In genomic region chr2:46718797-46719196, GRCh38 we compare ENCODE assay signal across 16 cellular contexts. TPM values are rescaled to one million over a fixed set of nuclear protein-coding genes. Genes with fewer than 3 reads are reported as not detected.
DNase-seq lines count a peak whose midpoint lies in the region; ATAC-seq and TF ChIP-seq lines count a peak whose summit lies in the region.
"Had no signal": no experiment of that assay in that cellular context is flagged by ENCODE, and none has a peak within 500 bp of the region (broad histone marks: within the 10 kb centered on the region; RNA-seq: fewer than 3 reads in every experiment).

No MANE protein-coding gene starts in this region.

- peaks cover 98% of the 10 kb centered on the region for H3K79me2 ChIP-seq in ACC112 (ENCODE audit: control insufficient read depth, insufficient read depth, low read length, unreplicated experiment)
- H3K79me2 ChIP-seq in GM23248 (ENCODE audit: insufficient read depth), result peaks cover 100% of the 10 kb centered on the region
- peaks cover 100% of the 10 kb centered on the region for H3K79me2 ChIP-seq in hepatocyte

- POLR2A ChIA-PET in activated B cell treated with CpG ODN at 0.5 μM for 24 hours (lab: Charles Lee), result no interaction called here

- H3K36me3 ChIP-seq in ACC112 (ENCODE audit: insufficient read depth, low read length), result peaks cover 9% of the 10 kb centered on the region; the same call in 1 of the 2 replicates
- H3K36me3 ChIP-seq in GM23248 (ENCODE audit: low read depth), result peaks cover 11% of the 10 kb centered on the region; the same call in 1 of the 2 replicates
- peaks cover 0 to 21% of the 10 kb centered on the region in 2 experiments for H3K36me3 ChIP-seq in mesenchymal stem cell (ENCODE audit: control insufficient read depth in 1 of 2, insufficient read depth in 2 of 2, low read depth in 1 of 2, low read length in 2 of 2)
- H3K36me3 ChIP-seq in hepatocyte (replicated peaks; ENCODE audit: insufficient read depth, low read depth), result no peaks in the 10 kb centered on the region
- H3K36me3 ChIP-seq: Peyer's patch had no signal

- H3K4me3 ChIP-seq in ACC112 (ENCODE audit: low read depth, low read length), result peak overlapping the region; percentile 65
- peak overlapping the region; percentile 67 for H3K4me3 ChIP-seq in GM23248
- peak overlapping the region in 1 of 2 experiments; percentile 67 for H3K4me3 ChIP-seq in mesenchymal stem cell (ENCODE audit: insufficient read depth in 1 of 2, low read depth in 1 of 2, low read length in 2 of 2)
- H3K4me3 ChIP-seq in hepatocyte, result no peak overlapping the region
- H3K4me3 ChIP-seq: Peyer's patch had no signal

- H3K27ac ChIP-seq in ACC112 (ENCODE audit: low read depth, low read length) (peak overlapping the region; percentile 89), GM23248 (peak overlapping the region; percentile 80), mesenchymal stem cell (ENCODE audit: low read length, poor library complexity, severe bottlenecking) (no peak overlapping the region), hepatocyte (no peak overlapping the region)

- no peak overlapping the region for H2BK120ac ChIP-seq in mesenchymal stem cell (ENCODE audit: low read depth, low read length)

- H3K4ac ChIP-seq in mesenchymal stem cell (ENCODE audit: low read depth in 1 of 2, low read length in 2 of 2), result no peak overlapping the region

- H3K18ac ChIP-seq in mesenchymal stem cell (ENCODE audit: low read depth in 1 of 2, low read length in 2 of 2), result no peak overlapping the region

- no peak overlapping the region for H2BK12ac ChIP-seq in mesenchymal stem cell (ENCODE audit: low read length in 2 of 2)

- no peak overlapping the region for H3K14ac ChIP-seq in mesenchymal stem cell (ENCODE audit: low read length in 2 of 2)

- no peak overlapping the region for H3K4me3 Mint-ChIP-seq in activated B cell treated with CpG ODN at 0.5 μM for 24 hours
- H3K4me3 Mint-ChIP-seq: H9 had no signal

- peak overlapping the region; percentile 93 for H3K4me2 ChIP-seq in GM23248 (ENCODE audit: unreplicated experiment)
- no peak overlapping the region for H3K4me2 ChIP-seq in mesenchymal stem cell (ENCODE audit: low read length, poor library complexity, severe bottlenecking)
- H3K4me2 ChIP-seq in hepatocyte, result no peak overlapping the region

- intact Hi-C loops in activated B cell treated with CpG ODN at 0.5 μM for 24 hours (cut with micrococcal nuclease), result no loop called here

- H3K9me3 ChIP-seq in GM23248 (ENCODE audit: low read depth) (no peaks in the 10 kb centered on the region), mesenchymal stem cell (ENCODE audit: control insufficient read depth, low read length) (no peaks in the 10 kb centered on the region), hepatocyte (ENCODE audit: low read depth) (no peaks in the 10 kb centered on the region)
- H3K9me3 ChIP-seq: Peyer's patch had no signal

- no peaks in the 10 kb centered on the region for H3K27me3 Mint-ChIP-seq in activated B cell treated with CpG ODN at 0.5 μM for 24 hours
- H3K27me3 Mint-ChIP-seq: CD4-positive, alpha-beta T cell had no signal

- H4K20me1 ChIP-seq in GM23248 (ENCODE audit: insufficient read depth), result peaks cover 44% of the 10 kb centered on the region
- H4K20me1 ChIP-seq in hepatocyte (ENCODE audit: insufficient read depth, poor library complexity, severe bottlenecking), result peaks cover 51% of the 10 kb centered on the region

- ATAC-seq in activated B cell treated with CpG ODN at 0.5 μM for 24 hours (ENCODE audit: low read depth), result no peak

- H3K4me1 ChIP-seq in ACC112 (ENCODE audit: control insufficient read depth, insufficient read depth, low read length, unreplicated experiment) (peaks cover 90% of the 10 kb centered on the region), GM23248 (ENCODE audit: insufficient read depth) (peaks cover 85% of the 10 kb centered on the region), mesenchymal stem cell (ENCODE audit: control insufficient read depth, insufficient read depth, low read depth, low read length) (peaks cover 3% of the 10 kb centered on the region), hepatocyte (ENCODE audit: insufficient read depth) (peaks cover 8% of the 10 kb centered on the region)

- no peak overlapping the region for H2AFZ ChIP-seq in ACC112 (ENCODE audit: low read length, unreplicated experiment)
- H2AFZ ChIP-seq in GM23248, result no peak overlapping the region
- H2AFZ ChIP-seq in mesenchymal stem cell (ENCODE audit: low read depth, low read length), result no peak overlapping the region
- H2AFZ ChIP-seq in hepatocyte, result no peak overlapping the region

- H2AK5ac ChIP-seq in mesenchymal stem cell (ENCODE audit: low read length, severe bottlenecking), result no peak overlapping the region

- peak overlapping the region; percentile 6 for H3K27ac Mint-ChIP-seq in activated B cell treated with CpG ODN at 0.5 μM for 24 hours

- no peaks in the 10 kb centered on the region for H3K79me1 ChIP-seq in mesenchymal stem cell (replicated peaks; ENCODE audit: low read length, poor library complexity, severe bottlenecking)

- peaks cover 22% of the 10 kb centered on the region for H3K9me3 Mint-ChIP-seq in activated B cell treated with CpG ODN at 0.5 μM for 24 hours

- H4K91ac ChIP-seq in mesenchymal stem cell (ENCODE audit: low read length), result no peak overlapping the region

- H3K9ac ChIP-seq in GM23248 (peak overlapping the region; percentile 80), mesenchymal stem cell (ENCODE audit: low read length) (peak overlapping the region; percentile 85)

- no peak overlapping the region for H2BK5ac ChIP-seq in mesenchymal stem cell (ENCODE audit: low read depth, low read length, poor library complexity, severe bottlenecking)

- no peak overlapping the region for H2BK15ac ChIP-seq in mesenchymal stem cell (ENCODE audit: low read depth, poor library complexity, severe bottlenecking)

- no peak for DNase-seq in GM23248
- DNase-seq in activated B cell treated with CpG ODN at 0.5 μM for 24 hours, result no peak
- no peak for DNase-seq in mesenchymal stem cell
- DNase-seq in hepatocyte (ENCODE audit: low spot score), result no peak
- no peak for DNase-seq in HT-29 (ENCODE audit: low spot score)
- no peak for DNase-seq in OCI-M2 (lab: John Stamatoyannopoulos, UW; ENCODE audit: unreplicated experiment)
- DNase-seq in dedifferentiated amniotic fluid mesenchymal stem cell (ENCODE audit: extremely low spot score), result no peak
- DNase-seq: CD4-positive, alpha-beta T cell; H9; KG1; NCI-H1436; NCI-H2029 treated with DMSO at 0.1 percent for 48 hours; NCI-H82; Right ventricle myocardium superior had no signal

- H3K27me3 ChIP-seq in ACC112 (ENCODE audit: insufficient read depth, low read length) (no peaks in the 10 kb centered on the region), GM23248 (replicated peaks; ENCODE audit: insufficient read depth) (no peaks in the 10 kb centered on the region), mesenchymal stem cell (ENCODE audit: control insufficient read depth in 1 of 2, insufficient read depth in 1 of 2, low read length in 2 of 2) (no peaks in the 10 kb centered on the region), hepatocyte (no peaks in the 10 kb centered on the region)
- H3K27me3 ChIP-seq: Peyer's patch had no signal

- H3K9me2 ChIP-seq in GM23248 (ENCODE audit: insufficient read depth) (no peaks in the 10 kb centered on the region), hepatocyte (replicated peaks; ENCODE audit: insufficient read depth) (no peaks in the 10 kb centered on the region)

- CTCF ChIA-PET in activated B cell treated with CpG ODN at 0.5 μM for 24 hours (lab: Charles Lee), result no interaction called here

- H4K8ac ChIP-seq in mesenchymal stem cell (ENCODE audit: low read length), result no peak overlapping the region

- H3K36me3 Mint-ChIP-seq in activated B cell treated with CpG ODN at 0.5 μM for 24 hours (ENCODE audit: low read depth), result peaks cover 29% of the 10 kb centered on the region

- peaks cover 71% of the 10 kb centered on the region for H3K4me1 Mint-ChIP-seq in activated B cell treated with CpG ODN at 0.5 μM for 24 hours

- TF ChIP-seq CTCF in activated B cell treated with CpG ODN at 0.5 μM for 24 hours (IDR thresholded peaks at IDR 0.05) (no peak), hepatocyte (IDR thresholded peaks at IDR 0.05; ENCODE audit: poor library complexity) (no peak)

- in situ Hi-C loops in GM23248 (cut with MboI), result no loop called here

- H3F3A ChIP-seq in GM23248 (ENCODE audit: insufficient read depth), result peaks cover 98% of the 10 kb centered on the region

- H3K23ac ChIP-seq in mesenchymal stem cell (ENCODE audit: low read length in 2 of 2), result no peak overlapping the region

RNA-seq across cellular contexts. Expression of gene SOCS5, which starts 19.7 kb away (rescaled TPM):
- total RNA-seq in GM23248 (2014; rRNA removed; shearing (Covaris generic)), result 186 and 243 TPM in 2 replicates
- polyA plus RNA-seq in GM23248 (2016; fragmentation: Nextera tagmentation; extraction: Ambion mirVana), result 96.9 and 101 TPM in 2 replicates
- total RNA-seq in activated B cell treated with CpG ODN at 0.5 μM for 24 hours, result 13.0 and 15.6 TPM in 2 replicates
- polyA plus RNA-seq in mesenchymal stem cell (2013, experiment 1 of 2), result 17.2 TPM
- polyA plus RNA-seq in mesenchymal stem cell (2013, experiment 2 of 2), result 17.6 TPM
- 28.8 and 31.6 TPM in 2 replicates for total RNA-seq in hepatocyte
- polyA plus RNA-seq in hepatocyte, result 5.0 and 7.4 TPM in 2 replicates
- total RNA-seq in HT-29 (2014; rRNA removed; shearing (Covaris generic)), result 7.4 and 8.5 TPM in 2 replicates

Comparison
In these comparisons a context has a peak if more than half of its experiments do, and no peak if none do; other contexts are left out.
1. H3K27ac ChIP-seq: peak in ACC112 (single experiment) and GM23248 (single experiment); none in mesenchymal stem cell (single experiment) and hepatocyte (single experiment).